Comparison of ENCODE assay signal across 18 cellular contexts in genomic region chr15:98529205-98530145, GRCh38.
"Had no signal": no experiment of that assay in that cellular context is flagged by ENCODE, and none has a peak within 500 bp of the region (broad histone marks: within the 10 kb centered on the region; RNA-seq: fewer than 3 reads in every experiment).

No MANE protein-coding gene starts in this region.

- H3K27ac ChIP-seq: esophagus squamous epithelium, left lung, lower lobe of right lung, skin epidermis had no signal

- ATAC-seq: effector memory CD8-positive, alpha-beta T cell; left lung; lower lobe of right lung; naive thymus-derived CD4-positive, alpha-beta T cell; sciatic nerve had no signal

- DNase-seq: effector memory CD8-positive, alpha-beta T cell; esophagus squamous epithelium; foreskin fibroblast; immature natural killer cell; left lung; lower lobe of right lung; midbrain; naive thymus-derived CD4-positive, alpha-beta T cell; posterior cingulate gyrus; stimulated activated CD4-positive, alpha-beta T cell treated with anti-CD3 and anti-CD28 coated beads, Interleukin-2, amount 100 ng/mL, for 24 hours; stimulated activated CD4-positive, alpha-beta T cell treated with anti-CD3 and anti-CD28 coated beads, Interleukin-4, amount 100 ng/mL, for 4 hours; stimulated activated naive CD4-positive, alpha-beta T cell treated with Interleukin-2 at 50 U/mL for 16 hours; trophoblast cell had no signal

- H3K36me3 ChIP-seq: esophagus squamous epithelium, left lung, lower lobe of right lung, neutrophil had no signal

- H3K36me3 Mint-ChIP-seq: immature natural killer cell; memory B cell; naive thymus-derived CD4-positive, alpha-beta T cell had no signal

- H3K27me3 ChIP-seq: esophagus squamous epithelium, left lung had no signal

- H3K4me3 ChIP-seq: esophagus squamous epithelium, left lung, lower lobe of right lung, skin epidermis had no signal

- H3K27ac Mint-ChIP-seq: dendritic cell treated with granulocyte-macrophage colony-stimulating factor and Interleukin-4, amounts not matched to agents 40 ng/mL and 50 ng/mL, for 4 days; effector memory CD8-positive, alpha-beta T cell; immature natural killer cell; memory B cell; naive thymus-derived CD4-positive, alpha-beta T cell had no signal

- H3K4me1 Mint-ChIP-seq: immature natural killer cell had no signal

- H3K9me3 ChIP-seq: esophagus squamous epithelium, left lung, lower lobe of right lung, neutrophil had no signal

- H3K4me1 ChIP-seq: esophagus squamous epithelium, lower lobe of right lung had no signal

- H3K9me3 Mint-ChIP-seq: dendritic cell treated with granulocyte-macrophage colony-stimulating factor and Interleukin-4, amounts not matched to agents 40 ng/mL and 50 ng/mL, for 4 days; effector memory CD8-positive, alpha-beta T cell; memory B cell; naive thymus-derived CD4-positive, alpha-beta T cell had no signal

- H3K4me3 Mint-ChIP-seq: dendritic cell treated with granulocyte-macrophage colony-stimulating factor and Interleukin-4, amounts not matched to agents 40 ng/mL and 50 ng/mL, for 4 days; effector memory CD8-positive, alpha-beta T cell; immature natural killer cell; memory B cell; naive thymus-derived CD4-positive, alpha-beta T cell had no signal
